Comparison of ENCODE assay signal across 8 cellular contexts in genomic region chr20:19692685-19693119, GRCh38.
DNase-seq lines count a peak whose midpoint lies in the region; ATAC-seq and TF ChIP-seq lines count a peak whose summit lies in the region.

No MANE protein-coding gene starts in this region.

- intact Hi-C loops in left ventricle myocardium inferior (cut with micrococcal nuclease), result loop anchor here (5.0 kb wide), 1 partner anchor 300 kb away; no protein-coding TSS in a partner anchor

- no peak overlapping the region for H3K27ac Mint-ChIP-seq in activated naive CD8-positive, alpha-beta T cell treated with anti-CD3 and anti-CD28 coated beads, Interleukin-2, amount 10 ng/mL, durations not matched to agents 7 days and 5 days

- CTCF ChIA-PET in HEK293T (lab: Yijun Ruan, JAX), result interaction anchor here (0.9 to 1.4 kb wide), 2 partner anchors 13 to 218 kb away, joined by 3 to 6 read pairs; no protein-coding TSS in a partner anchor

- no peaks in the 10 kb centered on the region for H3K9me3 Mint-ChIP-seq in activated naive CD8-positive, alpha-beta T cell treated with anti-CD3 and anti-CD28 coated beads, Interleukin-2, amount 10 ng/mL, durations not matched to agents 7 days and 5 days

- DNase-seq in C1 segment of cervical spinal cord (lab: John Stamatoyannopoulos, UW), result peak in 9 of 14 donors; percentile 0 to 35 (median 12)
- peak; percentile 67 for DNase-seq in HEK293T (ENCODE audit: extremely low spot score)
- no peak for DNase-seq in RWPE2 (ENCODE audit: low spot score)
- peak; percentile 58 for DNase-seq in activated naive CD8-positive, alpha-beta T cell treated with anti-CD3 and anti-CD28 coated beads, Interleukin-2, amount 10 ng/mL, durations not matched to agents 7 days and 5 days
- DNase-seq in left ventricle myocardium inferior, result peak; percentile 63
- peak; percentile 20 for DNase-seq in putamen (ENCODE audit: low spot score)

- H3K4me3 Mint-ChIP-seq in activated naive CD8-positive, alpha-beta T cell treated with anti-CD3 and anti-CD28 coated beads, Interleukin-2, amount 10 ng/mL, durations not matched to agents 7 days and 5 days, result no peak overlapping the region

- H3K4me1 Mint-ChIP-seq in activated naive CD8-positive, alpha-beta T cell treated with anti-CD3 and anti-CD28 coated beads, Interleukin-2, amount 10 ng/mL, durations not matched to agents 7 days and 5 days, result peaks cover 5% of the 10 kb centered on the region

- H3K9me3 ChIP-seq in RWPE2 (ENCODE audit: severe bottlenecking), result no peaks in the 10 kb centered on the region
- H3K9me3 ChIP-seq in left ventricle myocardium inferior (replicated peaks), result no peaks in the 10 kb centered on the region

- peak overlapping the region; percentile 27 for H3K27ac ChIP-seq in RWPE2 (ENCODE audit: poor library complexity, severe bottlenecking)
- H3K27ac ChIP-seq in left ventricle myocardium inferior (replicated peaks), result no peak overlapping the region

- H3K27me3 ChIP-seq in RWPE2 (ENCODE audit: insufficient read depth, poor library complexity, severe bottlenecking), result no peaks in the 10 kb centered on the region
- H3K27me3 ChIP-seq in left ventricle myocardium inferior (ENCODE audit: low read depth), result no peaks in the 10 kb centered on the region

- ATAC-seq in RWPE2 (ENCODE audit: low read depth) (peak; percentile 20; the same call in 1 of the 3 replicates), HG03442 (IDR thresholded peaks at IDR 0.05; ENCODE audit: unreplicated experiment) (no peak), HG02588 (IDR thresholded peaks at IDR 0.05; ENCODE audit: unreplicated experiment) (no peak)
- no peak for ATAC-seq in activated naive CD8-positive, alpha-beta T cell treated with anti-CD3 and anti-CD28 coated beads, Interleukin-2, amount 10 ng/mL, durations not matched to agents 7 days and 5 days (ENCODE audit: low read depth)

- POLR2A ChIA-PET in HEK293T (lab: Yijun Ruan, JAX), result no interaction called here
- POLR2A ChIA-PET in activated naive CD8-positive, alpha-beta T cell treated with anti-CD3 and anti-CD28 coated beads, Interleukin-2, amount 10 ng/mL, durations not matched to agents 7 days and 5 days (lab: Charles Lee), result no interaction called here

- peak; percentile 97 for TF ChIP-seq CTCF in RWPE2 (IDR thresholded peaks at IDR 0.05; ENCODE audit: poor library complexity, severe bottlenecking)
- TF ChIP-seq CTCF in left ventricle myocardium inferior (IDR thresholded peaks at IDR 0.05; ENCODE audit: borderline replicate concordance), result peak; percentile 94

- H3K4me3 ChIP-seq in RWPE2 (ENCODE audit: severe bottlenecking) (no peak overlapping the region), left ventricle myocardium inferior (no peak overlapping the region)

- H3K27me3 Mint-ChIP-seq in activated naive CD8-positive, alpha-beta T cell treated with anti-CD3 and anti-CD28 coated beads, Interleukin-2, amount 10 ng/mL, durations not matched to agents 7 days and 5 days, result peaks cover 4% of the 10 kb centered on the region

- H3K36me3 Mint-ChIP-seq in activated naive CD8-positive, alpha-beta T cell treated with anti-CD3 and anti-CD28 coated beads, Interleukin-2, amount 10 ng/mL, durations not matched to agents 7 days and 5 days, result no peaks in the 10 kb centered on the region

- peaks cover 15% of the 10 kb centered on the region for H3K4me1 ChIP-seq in RWPE2 (ENCODE audit: insufficient read depth, poor library complexity, severe bottlenecking)
- H3K4me1 ChIP-seq in left ventricle myocardium inferior, result peaks cover 48% of the 10 kb centered on the region

- H3K36me3 ChIP-seq in RWPE2 (ENCODE audit: low read depth) (no peaks in the 10 kb centered on the region), left ventricle myocardium inferior (no peaks in the 10 kb centered on the region)

TF ChIP-seq in HEK293T, 16 proteins besides CTCF, POLR2A, EP300 and RAD21:
- no peak for TF ChIP-seq FOXM1 (IDR thresholded peaks at IDR 0.05; ENCODE audit: borderline replicate concordance)
- TF ChIP-seq SUZ12 (IDR thresholded peaks at IDR 0.05), result no peak
- TF ChIP-seq ELF4 (IDR thresholded peaks at IDR 0.05), result no peak
- no peak for TF ChIP-seq BHLHE40 (IDR thresholded peaks at IDR 0.05; ENCODE audit: borderline replicate concordance)
- TF ChIP-seq ARNT (IDR thresholded peaks at IDR 0.05), result no peak
- no peak for TF ChIP-seq TARDBP (IDR thresholded peaks at IDR 0.05)
- TF ChIP-seq PKNOX1 (IDR thresholded peaks at IDR 0.05), result no peak
- no peak for TF ChIP-seq FOXA1 (IDR thresholded peaks at IDR 0.05)
- TF ChIP-seq CTBP1 (IDR thresholded peaks at IDR 0.05; ENCODE audit: borderline replicate concordance), result no peak
- TF ChIP-seq NFRKB (IDR thresholded peaks at IDR 0.05), result no peak
- TF ChIP-seq ZNF384 (IDR thresholded peaks at IDR 0.05), result no peak
- no peak for TF ChIP-seq FOXK2 (IDR thresholded peaks at IDR 0.05)
- TF ChIP-seq HDGF (IDR thresholded peaks at IDR 0.05; ENCODE audit: borderline replicate concordance), result no peak
- TF ChIP-seq LEF1 (IDR thresholded peaks at IDR 0.05; ENCODE audit: borderline replicate concordance), result no peak
- no peak for TF ChIP-seq SP1 (IDR thresholded peaks at IDR 0.05)
- TF ChIP-seq L3MBTL2 (conservative IDR thresholded peaks at IDR 0.05), result no peak
